Comparison of ENCODE assay signal across 24 cellular contexts in the genomic region with DNA sequence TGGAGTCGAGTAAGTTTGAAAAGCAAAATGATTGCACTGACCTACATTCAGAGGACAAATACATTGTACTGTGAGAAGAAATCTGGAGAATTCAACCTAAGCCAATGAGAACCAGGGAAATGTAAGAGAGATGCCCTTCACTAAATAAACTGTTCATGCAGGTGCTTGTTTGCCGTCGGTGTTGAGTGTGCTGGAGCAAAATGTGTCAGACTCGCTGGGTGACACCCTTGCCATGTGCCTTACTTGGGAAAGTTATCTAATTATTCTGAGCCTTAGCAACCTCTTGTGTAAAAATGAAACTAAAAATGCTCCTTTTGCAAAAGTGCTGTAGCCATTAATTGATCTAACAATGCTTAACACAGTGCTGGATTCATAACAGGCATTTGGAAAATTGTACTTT.
"Had no signal": no experiment of that assay in that cellular context is flagged by ENCODE, and none has a peak within 500 bp of the region (broad histone marks: within the 10 kb centered on the region; RNA-seq: fewer than 3 reads in every experiment).

No MANE protein-coding gene starts in this region.

- H3K27ac Mint-ChIP-seq: activated CD8-positive, alpha-beta T cell treated with anti-CD3 and anti-CD28 coated beads for 36 hours; activated naive CD8-positive, alpha-beta T cell treated with anti-CD3 and anti-CD28 coated beads, Interleukin-2, amount 10 ng/mL, durations not matched to agents 7 days and 5 days; activated T-helper 17 cell treated with anti-CD3 and anti-CD28 coated beads, Interleukin-2, amount 50 U/mL, for 72 hours; effector memory CD8-positive, alpha-beta T cell; mesothelial cell of epicardium; nephron; T-cell had no signal

- H3K27me3 Mint-ChIP-seq: activated CD8-positive, alpha-beta T cell treated with anti-CD3 and anti-CD28 coated beads for 36 hours; activated naive CD8-positive, alpha-beta T cell treated with anti-CD3 and anti-CD28 coated beads, Interleukin-2, amount 10 ng/mL, durations not matched to agents 7 days and 5 days; activated T-helper 17 cell treated with anti-CD3 and anti-CD28 coated beads, Interleukin-2, amount 50 U/mL, for 72 hours; effector memory CD8-positive, alpha-beta T cell; T-cell had no signal

- H3K27me3 ChIP-seq: body of pancreas, tibial nerve had no signal

- H3K36me3 Mint-ChIP-seq: activated naive CD8-positive, alpha-beta T cell treated with anti-CD3 and anti-CD28 coated beads, Interleukin-2, amount 10 ng/mL, durations not matched to agents 7 days and 5 days; mesothelial cell of epicardium; T-cell had no signal

- H3K4me1 Mint-ChIP-seq: activated naive CD8-positive, alpha-beta T cell treated with anti-CD3 and anti-CD28 coated beads, Interleukin-2, amount 10 ng/mL, durations not matched to agents 7 days and 5 days; nephron; T-cell had no signal

- H3K4me3 Mint-ChIP-seq: activated CD8-positive, alpha-beta T cell treated with anti-CD3 and anti-CD28 coated beads for 36 hours; activated naive CD8-positive, alpha-beta T cell treated with anti-CD3 and anti-CD28 coated beads, Interleukin-2, amount 10 ng/mL, durations not matched to agents 7 days and 5 days; activated T-helper 17 cell treated with anti-CD3 and anti-CD28 coated beads, Interleukin-2, amount 50 U/mL, for 72 hours; effector memory CD8-positive, alpha-beta T cell; mesothelial cell of epicardium; nephron; T-cell had no signal

- H3K36me3 ChIP-seq: tibial nerve had no signal

- H3K9me3 ChIP-seq: body of pancreas, tibial nerve had no signal

- DNase-seq: activated CD4-positive, alpha-beta T cell treated with anti-CD3 and anti-CD28 coated beads for 48 hours; activated CD4-positive, CD25-positive, alpha-beta regulatory T cell; activated CD8-positive, alpha-beta T cell treated with anti-CD3 and anti-CD28 coated beads for 36 hours; activated naive CD4-positive, alpha-beta T cell treated with Interleukin-2 at 50 U/mL for 16 hours; activated naive CD8-positive, alpha-beta T cell treated with anti-CD3 and anti-CD28 coated beads, Interleukin-2, amount 10 ng/mL, durations not matched to agents 7 days and 5 days; activated T-cell treated with anti-CD3 and anti-CD28 coated beads, Interleukin-2, amount 50 U/mL, for 1 hour; dermis blood vessel endothelial cell; effector memory CD8-positive, alpha-beta T cell; foreskin fibroblast; hippocampal formation; left colon; posterior cingulate gyrus; stimulated activated CD4-positive, alpha-beta T cell treated with anti-CD3 and anti-CD28 coated beads, Interleukin-12 subunit alpha, Interleukin-12 subunit beta, amount 100 ng/mL, for 4 hours; stimulated activated CD4-positive, alpha-beta T cell treated with anti-CD3 and anti-CD28 coated beads, Interleukin-1b, Interleukin-23, amount 100 ng/mL, for 48 hours; stimulated activated naive CD4-positive, alpha-beta T cell treated with Interleukin-2 at 50 U/mL for 16 hours; substantia nigra; T-cell had no signal

- H3K4me3 ChIP-seq: body of pancreas, lung had no signal

- H3K27ac ChIP-seq: body of pancreas, epithelial cell of prostate, tibial nerve had no signal

- ATAC-seq: activated CD8-positive, alpha-beta T cell treated with anti-CD3 and anti-CD28 coated beads for 36 hours; activated T-helper 17 cell treated with anti-CD3 and anti-CD28 coated beads, Interleukin-2, amount 50 U/mL, for 72 hours; body of pancreas; effector memory CD8-positive, alpha-beta T cell; left colon; T-cell had no signal
